ENCODE assay signal across 15 cellular contexts in the genomic region with DNA sequence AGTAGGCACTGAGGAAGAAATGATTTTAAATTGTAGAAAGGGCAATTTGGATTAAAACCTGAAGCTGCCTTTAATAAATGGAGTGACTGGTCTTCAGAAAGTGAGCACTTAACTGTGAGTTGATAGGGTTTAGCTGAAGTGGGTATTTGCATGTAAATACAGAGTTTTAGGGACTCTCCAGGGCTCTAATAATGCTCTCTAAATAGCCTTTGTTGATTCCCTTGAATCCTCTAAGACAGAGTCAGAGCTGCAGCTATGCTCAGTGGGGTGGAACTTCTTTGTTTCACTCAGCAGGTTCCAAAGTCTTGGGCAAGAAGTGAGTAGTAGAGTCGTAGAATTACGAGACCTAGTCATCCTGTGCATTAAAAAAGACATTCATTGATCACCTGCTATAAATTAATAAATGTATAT. TPM values are rescaled to one million over a fixed set of nuclear protein-coding genes. Genes with fewer than 3 reads are reported as not detected.
DNase-seq lines count a peak whose midpoint lies in the region; ATAC-seq and TF ChIP-seq lines count a peak whose summit lies in the region.
"Had no signal": no experiment of that assay in that cellular context is flagged by ENCODE, and none has a peak within 500 bp of the region (broad histone marks: within the 10 kb centered on the region; RNA-seq: fewer than 3 reads in every experiment).

No MANE protein-coding gene starts in this region.

- ATAC-seq in GM18498 (IDR thresholded peaks at IDR 0.05; ENCODE audit: unreplicated experiment) (peak; percentile 93), GM21360 (IDR thresholded peaks at IDR 0.05; ENCODE audit: unreplicated experiment) (peak; percentile 93), HG03039 (IDR thresholded peaks at IDR 0.05; ENCODE audit: unreplicated experiment) (peak; percentile 97), Right ventricle myocardium inferior (no peak)

- peak; percentile 14 for DNase-seq in WERI-Rb-1
- no peak for DNase-seq in NCI-H1105 (lab: John Stamatoyannopoulos, UW)
- no peak for DNase-seq in nucleus accumbens (lab: John Stamatoyannopoulos, UW)
- DNase-seq in Right ventricle myocardium inferior (ENCODE audit: missing footprints) = no peak
- no peak for DNase-seq in G401 (ENCODE audit: low spot score)
- DNase-seq: activated CD4-positive, alpha-beta memory T cell treated with anti-CD3 and anti-CD28 coated beads for 36 hours; NCI-H1092 treated with DMSO at 0.1 percent for 48 hours; Right ventricle myocardium superior had no signal

- H3K27ac ChIP-seq in WERI-Rb-1 = no peak overlapping the region
- H3K27ac ChIP-seq: BLaER1, esophagus muscularis mucosa had no signal

- H3K4me3 ChIP-seq in WERI-Rb-1 (ENCODE audit: low read depth, low read length) = no peak overlapping the region
- H3K4me3 ChIP-seq: BLaER1, esophagus muscularis mucosa had no signal

- no peak for TF ChIP-seq CTCF in WERI-Rb-1 (IDR thresholded peaks at IDR 0.05; ENCODE audit: low read depth, low read length)

- in situ Hi-C loops in G401 (cut with HindIII; ENCODE audit: low sequenced_read_pairs) = no loop called here

- intact Hi-C loops in Right ventricle myocardium inferior (cut with DNase I) = no loop called here

- H3K27me3 ChIP-seq in WERI-Rb-1 (ENCODE audit: insufficient read depth, low read depth, severe bottlenecking) = peaks cover 8% of the 10 kb centered on the region
- H3K27me3 ChIP-seq: BLaER1, esophagus muscularis mucosa had no signal

- no peaks in the 10 kb centered on the region for H3K36me3 ChIP-seq in WERI-Rb-1
- H3K36me3 ChIP-seq: BLaER1, esophagus muscularis mucosa had no signal

- H3K9me3 ChIP-seq in WERI-Rb-1 (ENCODE audit: severe bottlenecking) = no peaks in the 10 kb centered on the region
- H3K9me3 ChIP-seq: BLaER1, esophagus muscularis mucosa had no signal

RNA-seq across cellular contexts. Expression of gene GLRA1, which starts 21.4 kb away (rescaled TPM):
- total RNA-seq in Right ventricle myocardium inferior = not detected
- total RNA-seq in G401 (2014; rRNA removed; shearing (Covaris generic)) = not detected in 2 replicates
- total RNA-seq: activated CD4-positive, alpha-beta memory T cell treated with anti-CD3 and anti-CD28 coated beads for 36 hours; astrocyte; esophagus muscularis mucosa; Right ventricle myocardium superior; subcutaneous adipose tissue had no signal
